8 cellular contexts compared by ENCODE assay signal in genomic region chr3:15268033-15268631, GRCh38.
DNase-seq lines count a peak whose midpoint lies in the region; ATAC-seq, FAIRE-seq and TF ChIP-seq lines count a peak whose summit lies in the region.

No MANE protein-coding gene starts in this region.

- no peaks in the 10 kb centered on the region for H3K36me3 ChIP-seq in mammary epithelial cell (ENCODE audit: insufficient read depth, low read length)
- H3K36me3 ChIP-seq in keratinocyte (ENCODE audit: control insufficient read depth in 2 of 2, extremely low read depth in 1 of 2, insufficient read depth in 2 of 2, low read length in 2 of 2), result peaks cover 0 to 3% of the 10 kb centered on the region in 2 experiments

- no peaks in the 10 kb centered on the region for H4K20me1 ChIP-seq in mammary epithelial cell (ENCODE audit: insufficient read depth, low read length)
- H4K20me1 ChIP-seq in keratinocyte (ENCODE audit: control insufficient read depth, extremely low read depth, insufficient read depth, low read length), result no peaks in the 10 kb centered on the region

- in situ Hi-C loops in mammary epithelial cell (cut with MboI; ENCODE audit: low sequenced_read_pairs in 2 of 2), result loop anchor here (5.0 to 25.0 kb wide), 3 partner anchors 64 to 294 kb away; partner anchors contain the start of gene SH3BP5 (in 1 of the 2)

- H3K9me3 ChIP-seq in mammary epithelial cell (replicated peaks; ENCODE audit: insufficient read depth, low read length) (no peaks in the 10 kb centered on the region), keratinocyte (ENCODE audit: control insufficient read depth, low read depth, low read length) (no peaks in the 10 kb centered on the region)

- H2AFZ ChIP-seq in mammary epithelial cell (ENCODE audit: low read depth, low read length) (no peak overlapping the region), keratinocyte (ENCODE audit: control insufficient read depth, low read length) (no peak overlapping the region)

- H3K4me1 ChIP-seq in mammary epithelial cell (ENCODE audit: insufficient read depth, low read length), result peaks cover 20% of the 10 kb centered on the region
- H3K4me1 ChIP-seq in keratinocyte (ENCODE audit: control insufficient read depth, extremely low read depth, insufficient read depth, low read length), result peaks cover 14% of the 10 kb centered on the region

- H3K27ac ChIP-seq in mammary epithelial cell (ENCODE audit: insufficient read depth, low read depth, low read length) (no peak overlapping the region), keratinocyte (ENCODE audit: control insufficient read depth, insufficient read depth, low read length) (no peak overlapping the region)

- H3K79me2 ChIP-seq in mammary epithelial cell (ENCODE audit: insufficient read depth, low read length), result peaks cover 2% of the 10 kb centered on the region
- H3K79me2 ChIP-seq in keratinocyte (ENCODE audit: control insufficient read depth, insufficient read depth, low read length), result no peaks in the 10 kb centered on the region

- H3K27me3 ChIP-seq in mammary epithelial cell (ENCODE audit: insufficient read depth, low read length), result no peaks in the 10 kb centered on the region
- H3K27me3 ChIP-seq in keratinocyte (ENCODE audit: control insufficient read depth, extremely low read depth, insufficient read depth, low read length), result no peaks in the 10 kb centered on the region

- TF ChIP-seq CTCF in mammary epithelial cell (conservative IDR thresholded peaks at IDR 0.05 in 1 of 2, IDR thresholded peaks at IDR 0.05 in 1 of 2; ENCODE audit: extremely low read depth in 1 of 2, insufficient read depth in 1 of 2, low read depth in 1 of 2, low read length in 2 of 2) (peak; percentile 94 to 97), keratinocyte (optimal IDR thresholded peaks at IDR 0.05 in 1 of 3, IDR thresholded peaks at IDR 0.05 in 1 of 3, conservative IDR thresholded peaks at IDR 0.05 in 1 of 3; ENCODE audit: extremely low read depth in 1 of 3, insufficient read depth in 2 of 3, low read length in 3 of 3) (peak; percentile 95 to 97 (median 97))

- FAIRE-seq in keratinocyte (lab: Jason Lieb, UNC), result no peak

- ATAC-seq in HG02763 (IDR thresholded peaks at IDR 0.05; ENCODE audit: unreplicated experiment) (peak; percentile 32), GM21528 (IDR thresholded peaks at IDR 0.05; ENCODE audit: low FRiP score, unreplicated experiment) (no peak)

- peak; percentile 81 for DNase-seq in Daoy (ENCODE audit: low read depth)
- DNase-seq in NCI-H226, result peak; percentile 53
- peak; percentile 71 for DNase-seq in activated CD4-positive, CD25-positive, alpha-beta regulatory T cell treated with anti-CD3 and anti-CD28 coated beads, Interleukin-2, amount 50 U/mL, for 16 hours (ENCODE audit: low read depth, low spot score)
- peak; percentile 60 for DNase-seq in mammary epithelial cell
- DNase-seq in keratinocyte (ENCODE audit: low read depth, low spot score), result peak; percentile 17
- DNase-seq in stimulated activated CD4-positive, alpha-beta T cell treated with anti-CD3 and anti-CD28 coated beads, Interleukin-15, amount 100 ng/mL, for 48 hours (ENCODE audit: low read depth in 2 of 2), result peak; percentile 74 to 83

- H3K4me2 ChIP-seq in mammary epithelial cell (ENCODE audit: insufficient read depth, low read depth, low read length) (no peak overlapping the region), keratinocyte (ENCODE audit: control insufficient read depth, extremely low read depth, insufficient read depth, low read depth, low read length) (no peak overlapping the region)

- CTCF ChIA-PET in mammary epithelial cell (lab: Charles Lee; ENCODE audit: low non-redundant PET), result interaction anchor here (0.7 kb wide), 1 partner anchor 137 kb away, joined by 4 read pairs; no protein-coding TSS in a partner anchor

- intact Hi-C loops in mammary epithelial cell (cut with micrococcal nuclease), result loop anchor here (1.0 kb wide), 4 partner anchors 64 to 289 kb away; partner anchors contain the start of gene SH3BP5

- WGBS in mammary epithelial cell (ENCODE audit: low coverage, missing lambda C conversion rate), result 46% methylated on average over 10 of the region's 15 CpGs

- no peak overlapping the region for H3K9ac ChIP-seq in mammary epithelial cell (ENCODE audit: insufficient read depth, low read length)
- H3K9ac ChIP-seq in keratinocyte (ENCODE audit: control insufficient read depth, extremely low read depth, insufficient read depth, low read length), result no peak overlapping the region

- H3K9me1 ChIP-seq in keratinocyte (ENCODE audit: control insufficient read depth, extremely low read depth, insufficient read depth, low read length), result no peaks in the 10 kb centered on the region

- BruUV-seq in mammary epithelial cell (replicated peaks; lab: Mats Ljungman, UMichigan), result no TSS peak

- no peak overlapping the region for H3K4me3 ChIP-seq in mammary epithelial cell (replicated peaks in 1 of 3; ENCODE audit: insufficient read depth in 1 of 3, low read depth in 2 of 3, low read length in 3 of 3)
- H3K4me3 ChIP-seq in keratinocyte (ENCODE audit: control insufficient read depth in 2 of 3, extremely low read depth in 1 of 3, insufficient read depth in 2 of 3, low read depth in 1 of 3, low read length in 3 of 3), result no peak overlapping the region

- dilution Hi-C loops in mammary epithelial cell (cut with HindIII; ENCODE audit: low sequenced_read_pairs), result loop anchor here (5.0 to 25.0 kb wide), 3 partner anchors 74 to 269 kb away; no protein-coding TSS in a partner anchor
- dilution Hi-C loops in keratinocyte (cut with MboI; ENCODE audit: extremely low pct_ligation_motif_present, low sequenced_read_pairs), result no loop called here

Comparison
In these comparisons a context has a peak if more than half of its experiments do, and no peak if none do; other contexts are left out.
1. DNase-seq: peak in every context shown above with its lines; median percentile 81 in Daoy; 78 in stimulated activated CD4-positive, alpha-beta T cell treated with anti-CD3 and anti-CD28 coated beads, Interleukin-15, amount 100 ng/mL, for 48 hours; 71 in activated CD4-positive, CD25-positive, alpha-beta regulatory T cell treated with anti-CD3 and anti-CD28 coated beads, Interleukin-2, amount 50 U/mL, for 16 hours; 60 in mammary epithelial cell; 53 in NCI-H226; 17 in keratinocyte.